Comparison of ENCODE assay signal across 1 cellular context in genomic region chr10:78357673-78358206, GRCh38.
TF ChIP-seq lines count a peak whose summit lies in the region.

No MANE protein-coding gene starts in this region.

TF ChIP-seq in SK-N-SH, 30 proteins besides CTCF, POLR2A, EP300 and RAD21 (continued from another document):
- TF ChIP-seq MXI1 (IDR thresholded peaks at IDR 0.05; ENCODE audit: low read depth, low read length) (no peak), YY1 (IDR thresholded peaks at IDR 0.05; ENCODE audit: low read depth) (no peak), FOSL2 (IDR thresholded peaks at IDR 0.05; ENCODE audit: borderline replicate concordance, low read depth) (no peak), TAF1 (IDR thresholded peaks at IDR 0.05; ENCODE audit: borderline replicate concordance, low read depth, low read length) (no peak), CHD2 (IDR thresholded peaks at IDR 0.05; ENCODE audit: low read length, partially characterized antibody) (no peak)
